Comparison of ENCODE assay signal across 23 cellular contexts in genomic region chr17:78589885-78590284, GRCh38. TPM values are rescaled to one million over a fixed set of nuclear protein-coding genes. Genes with fewer than 3 reads are reported as not detected.
DNase-seq lines count a peak whose midpoint lies in the region; ATAC-seq and TF ChIP-seq lines count a peak whose summit lies in the region.
"Had no signal": no experiment of that assay in that cellular context is flagged by ENCODE, and none has a peak within 500 bp of the region (broad histone marks: within the 10 kb centered on the region; RNA-seq: fewer than 3 reads in every experiment).

No MANE protein-coding gene starts in this region.

- H3K4me3 ChIP-seq in smooth muscle cell = no peak overlapping the region
- H3K4me3 ChIP-seq: Peyer's patch, SK-N-MC had no signal

- H3K9me3 ChIP-seq in smooth muscle cell (replicated peaks; ENCODE audit: low read depth) = no peaks in the 10 kb centered on the region
- H3K9me3 ChIP-seq: BE2C, Peyer's patch had no signal

- H3K36me3 ChIP-seq in smooth muscle cell (ENCODE audit: low read depth) = no peaks in the 10 kb centered on the region
- H3K36me3 ChIP-seq: BE2C, Peyer's patch had no signal

- H3K4me1 ChIP-seq in foreskin keratinocyte (peaks cover 21% of the 10 kb centered on the region), smooth muscle cell (ENCODE audit: low read depth) (peaks cover 4% of the 10 kb centered on the region)

- TF ChIP-seq CTCF in foreskin keratinocyte (conservative IDR thresholded peaks at IDR 0.05) (no peak), smooth muscle cell (IDR thresholded peaks at IDR 0.05; ENCODE audit: borderline replicate concordance, insufficient read depth, poor library complexity, severe bottlenecking) (no peak)

- peak; percentile 18 for DNase-seq in NCI-H146 (lab: John Stamatoyannopoulos, UW)
- DNase-seq in NCI-H146 treated with DMSO at 0.1 percent for 48 hours (lab: John Stamatoyannopoulos, UW; ENCODE audit: unreplicated experiment) = no peak
- peak; percentile 43 for DNase-seq in M059J (ENCODE audit: low read depth)
- peak; percentile 24 to 86 for DNase-seq in foreskin keratinocyte
- DNase-seq in smooth muscle cell (lab: John Stamatoyannopoulos, UW; ENCODE audit: unreplicated experiment) = no peak
- DNase-seq in stimulated activated CD4-positive, alpha-beta T cell treated with anti-CD3 and anti-CD28 coated beads, Interleukin-1b, Interleukin-23, amount 100 ng/mL, for 48 hours = no peak
- no peak for DNase-seq in NCI-H2081 (lab: John Stamatoyannopoulos, UW)
- DNase-seq: 8988T; BE2C; CD4-positive, alpha-beta memory T cell; DMS153; EL; Kasumi-1; NCI-H1092 treated with DMSO at 0.1 percent for 48 hours; NCI-H187; NCI-H226; NCI-H524; Peyer's patch; SHP77 had no signal

- no peak overlapping the region for H2AFZ ChIP-seq in smooth muscle cell (ENCODE audit: low read depth)

- no peaks in the 10 kb centered on the region for H4K20me1 ChIP-seq in smooth muscle cell (ENCODE audit: low read depth)

- H3K9ac ChIP-seq in smooth muscle cell (ENCODE audit: low read depth) = no peak overlapping the region

- H3K79me2 ChIP-seq in smooth muscle cell (ENCODE audit: low read depth) = no peaks in the 10 kb centered on the region

- no peak overlapping the region for H3K4me2 ChIP-seq in smooth muscle cell

- no peak overlapping the region for H3K27ac ChIP-seq in foreskin keratinocyte
- peak overlapping the region; percentile 50 for H3K27ac ChIP-seq in smooth muscle cell (ENCODE audit: low read depth)
- H3K27ac ChIP-seq: HL-60, Peyer's patch, SK-N-MC had no signal

- ATAC-seq in foreskin keratinocyte (no peak), GM18873 (IDR thresholded peaks at IDR 0.05; ENCODE audit: low FRiP score, unreplicated experiment) (no peak)

- no peaks in the 10 kb centered on the region for H3K27me3 ChIP-seq in foreskin keratinocyte
- H3K27me3 ChIP-seq in smooth muscle cell (ENCODE audit: low read depth) = no peaks in the 10 kb centered on the region
- H3K27me3 ChIP-seq: BE2C, Peyer's patch had no signal

- WGBS in smooth muscle cell (ENCODE audit: low lambda C conversion rate) = 86% methylated on average over 13 of the region's 13 CpGs

- H3F3A ChIP-seq in smooth muscle cell (ENCODE audit: low read depth) = peaks cover 9% of the 10 kb centered on the region

RNA-seq across cellular contexts. Expression of gene DNAH17, which starts 12.7 kb away (rescaled TPM):
- 0.05 TPM in 1 of 2 replicates, not detected in the other for total RNA-seq in M059J (2014; rRNA removed; shearing (Covaris generic))
- 0.07 and 0.10 TPM in 2 replicates for total RNA-seq in foreskin keratinocyte
- polyA plus RNA-seq in foreskin keratinocyte = 0.04 and 0.06 TPM in 2 replicates
- total RNA-seq in smooth muscle cell = 0.18 and 0.27 TPM in 2 replicates
- polyA plus RNA-seq in smooth muscle cell = 0.98 and 4.2 TPM in 2 replicates
- total RNA-seq: HT1080 had no signal

Comparison
In these comparisons a context has a peak if more than half of its experiments do, and no peak if none do; other contexts are left out.
1. DNase-seq: peak in NCI-H146 (single experiment), M059J (single experiment) and foreskin keratinocyte (2 of 2); none in NCI-H146 treated with DMSO at 0.1 percent for 48 hours (single experiment), smooth muscle cell (single experiment), stimulated activated CD4-positive, alpha-beta T cell treated with anti-CD3 and anti-CD28 coated beads, Interleukin-1b, Interleukin-23, amount 100 ng/mL, for 48 hours (single experiment) and NCI-H2081 (0 of 2).